ENCODE assay signal across 14 cellular contexts in the genomic region with DNA sequence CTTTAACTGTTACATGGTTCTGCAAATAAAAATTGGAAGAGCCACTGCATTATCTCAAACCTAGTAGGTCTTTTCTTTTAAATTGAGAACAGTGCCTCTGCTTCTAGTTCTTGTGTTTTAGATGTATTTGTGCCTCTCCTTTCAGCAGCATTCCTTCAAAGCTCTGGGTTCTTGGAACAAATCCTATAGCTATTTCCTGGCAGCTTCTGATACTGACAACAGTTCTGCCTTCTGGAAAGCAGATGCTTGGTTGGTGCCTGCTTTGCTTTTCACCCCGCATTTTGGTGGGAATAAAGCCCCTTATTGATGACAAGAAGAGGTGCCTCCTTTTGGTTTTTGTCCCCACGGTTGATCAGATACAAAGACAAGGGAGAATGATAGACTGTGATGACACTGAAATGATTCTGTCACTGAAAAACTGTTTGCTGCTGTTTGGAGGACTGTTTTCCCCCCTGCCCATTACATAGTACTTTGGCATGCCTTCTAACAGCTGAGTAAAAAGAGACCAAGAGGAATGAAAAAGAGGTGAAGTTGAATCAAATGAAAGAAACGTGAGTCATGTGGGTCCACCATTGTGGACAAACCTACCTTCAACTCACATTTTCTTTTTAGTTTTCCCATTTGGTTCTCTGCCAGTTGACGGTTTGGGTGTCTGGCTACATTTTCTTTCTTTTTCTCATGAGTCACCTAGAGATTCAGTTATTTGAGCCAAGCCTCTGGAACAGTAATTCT. TPM values are rescaled to one million over a fixed set of nuclear protein-coding genes. Genes with fewer than 3 reads are reported as not detected.
DNase-seq lines count a peak whose midpoint lies in the region; ATAC-seq and TF ChIP-seq lines count a peak whose summit lies in the region.
"Had no signal": no experiment of that assay in that cellular context is flagged by ENCODE, and none has a peak within 500 bp of the region (broad histone marks: within the 10 kb centered on the region; RNA-seq: fewer than 3 reads in every experiment).

No MANE protein-coding gene starts in this region.

- peaks cover 10% of the 10 kb centered on the region in 2 experiments; a peak in 3 of 4 replicates for H3K4me1 ChIP-seq in SK-N-SH (ENCODE audit: control insufficient read depth in 1 of 2, insufficient read depth in 2 of 2, low read depth in 1 of 2, low read length in 1 of 2)

- WGBS in SK-N-SH (ENCODE audit: low lambda C conversion rate): 43% methylated on average over 4 of the region's 4 CpGs

- H3K79me2 ChIP-seq in SK-N-SH (ENCODE audit: insufficient read depth): peaks cover 19% of the 10 kb centered on the region; the same call in 1 of the 2 replicates

- no peak overlapping the region for H2AFZ ChIP-seq in SK-N-SH (ENCODE audit: low read depth)

- H3F3A ChIP-seq in SK-N-SH (replicated peaks; ENCODE audit: insufficient read depth): peaks cover 33% of the 10 kb centered on the region

- POLR2A ChIA-PET in SK-N-SH (lab: Yijun Ruan, JAX): no interaction called here

- CTCF ChIA-PET in SK-N-SH (lab: Yijun Ruan, JAX): interaction anchor here (0.8 kb wide), 1 partner anchor 492 kb away, joined by 3 read pairs; no protein-coding TSS in a partner anchor

- H3K27ac ChIP-seq in SK-N-SH (ENCODE audit: low read depth in 2 of 2, low read length in 1 of 2): peak overlapping the region; percentile 81 to 87

- H3K36me3 ChIP-seq in SK-N-SH (replicated peaks in 1 of 2; ENCODE audit: control insufficient read depth in 1 of 2, insufficient read depth in 2 of 2, low read length in 1 of 2): peaks cover 33 to 38% of the 10 kb centered on the region in 2 experiments

- TF ChIP-seq RAD21 in SK-N-SH (IDR thresholded peaks at IDR 0.05; ENCODE audit: low read length): no peak

- no peaks in the 10 kb centered on the region for H3K27me3 ChIP-seq in SK-N-SH (ENCODE audit: insufficient read depth)

- peak overlapping the region; percentile 4; the same call in 1 of the 2 replicates for H3K9ac ChIP-seq in SK-N-SH

- no peak for TF ChIP-seq CTCF in SK-N-SH (IDR thresholded peaks at IDR 0.05)

- no peaks in the 10 kb centered on the region for H3K9me3 ChIP-seq in SK-N-SH

- intact Hi-C loops in cardiac septum (cut with DNase I): no loop called here

- no peaks in the 10 kb centered on the region for H3K9me2 ChIP-seq in SK-N-SH

- no peak for ATAC-seq in HG02763 (IDR thresholded peaks at IDR 0.05; ENCODE audit: unreplicated experiment)
- no peak for ATAC-seq in HG02759 (IDR thresholded peaks at IDR 0.05; ENCODE audit: unreplicated experiment)
- ATAC-seq: activated CD8-positive, alpha-beta T cell treated with anti-CD3 and anti-CD28 coated beads for 36 hours; left colon; natural killer cell treated with Interleukin-12 subunit alpha and Interleukin-12 subunit beta and Interleukin-15 and Interleukin-18, amount 100 ng/mL, for 72 hours had no signal

- H4K20me1 ChIP-seq in SK-N-SH (ENCODE audit: insufficient read depth): no peaks in the 10 kb centered on the region

- DNase-seq in GM04503 (ENCODE audit: low read depth) (peak; percentile 47), SK-N-SH (no peak), fibroblast of gingiva (ENCODE audit: low read depth) (peak; percentile 56), skeletal muscle cell (ENCODE audit: low read depth) (peak; percentile 36), cardiac septum (ENCODE audit: low spot score) (no peak), SK-N-DZ (ENCODE audit: low spot score) (no peak)
- DNase-seq: activated CD8-positive, alpha-beta T cell treated with anti-CD3 and anti-CD28 coated beads for 36 hours; left colon; NCI-H2227 treated with DMSO at 0.1 percent for 48 hours; OCI-M1 had no signal

- H3K4me2 ChIP-seq in SK-N-SH: peak overlapping the region; percentile 59
- H3K4me2 ChIP-seq: smooth muscle cell had no signal

- 0 out of 4 replicates have a peak, but pooled peaks of 1 of the 2 experiments have one; percentile 55 for TF ChIP-seq EP300 in SK-N-SH (IDR thresholded peaks at IDR 0.05; ENCODE audit: borderline replicate concordance in 1 of 2, low read depth in 1 of 2, low read length in 1 of 2)

- no peak overlapping the region for H3K4me3 ChIP-seq in SK-N-SH (ENCODE audit: low read depth in 2 of 2, low read length in 1 of 2)
- H3K4me3 ChIP-seq in skeletal muscle cell (ENCODE audit: low read depth, low read length): no peak overlapping the region
- H3K4me3 ChIP-seq: smooth muscle cell had no signal

TF ChIP-seq in SK-N-SH, 30 proteins besides CTCF, POLR2A, EP300 and RAD21:
- TF ChIP-seq FOSL2 (IDR thresholded peaks at IDR 0.05; ENCODE audit: borderline replicate concordance, low read depth) (peak; percentile 81), POLR2AphosphoS5 (IDR thresholded peaks at IDR 0.05; ENCODE audit: low read depth, low read length) (no peak), NRF1 (IDR thresholded peaks at IDR 0.05; ENCODE audit: low read depth, low read length) (no peak), TCF12 (IDR thresholded peaks at IDR 0.05) (peak; percentile 65), JUND (IDR thresholded peaks at IDR 0.05) (peak; percentile 78), RCOR1 (IDR thresholded peaks at IDR 0.05; ENCODE audit: low read length) (no peak), YY1 (IDR thresholded peaks at IDR 0.05; ENCODE audit: low read depth) (peak; percentile 68; the same call in 1 of the 2 replicates), FOXM1 (IDR thresholded peaks at IDR 0.05; ENCODE audit: low read depth) (peak; percentile 60; the same call in 1 of the 2 replicates), TEAD4 (IDR thresholded peaks at IDR 0.05; ENCODE audit: borderline replicate concordance, insufficient read depth) (0 out of 2 replicates have a peak, but pooled peaks have one; percentile 55), NFIC (IDR thresholded peaks at IDR 0.05; ENCODE audit: borderline replicate concordance) (peak; percentile 89)
- TF ChIP-seq, protein P1, sequence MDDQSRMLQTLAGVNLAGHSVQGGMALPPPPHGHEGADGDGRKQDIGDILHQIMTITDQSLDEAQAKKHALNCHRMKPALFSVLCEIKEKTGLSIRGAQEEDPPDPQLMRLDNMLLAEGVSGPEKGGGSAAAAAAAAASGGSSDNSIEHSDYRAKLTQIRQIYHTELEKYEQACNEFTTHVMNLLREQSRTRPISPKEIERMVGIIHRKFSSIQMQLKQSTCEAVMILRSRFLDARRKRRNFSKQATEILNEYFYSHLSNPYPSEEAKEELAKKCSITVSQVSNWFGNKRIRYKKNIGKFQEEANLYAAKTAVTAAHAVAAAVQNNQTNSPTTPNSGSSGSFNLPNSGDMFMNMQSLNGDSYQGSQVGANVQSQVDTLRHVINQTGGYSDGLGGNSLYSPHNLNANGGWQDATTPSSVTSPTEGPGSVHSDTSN (IDR thresholded peaks at IDR 0.05): peak; percentile 18; the same call in 1 of the 2 replicates
- TF ChIP-seq, protein P2, sequence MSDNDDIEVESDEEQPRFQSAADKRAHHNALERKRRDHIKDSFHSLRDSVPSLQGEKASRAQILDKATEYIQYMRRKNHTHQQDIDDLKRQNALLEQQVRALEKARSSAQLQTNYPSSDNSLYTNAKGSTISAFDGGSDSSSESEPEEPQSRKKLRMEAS (IDR thresholded peaks at IDR 0.05; ENCODE audit: low read depth): 0 out of 2 replicates have a peak, but pooled peaks have one; percentile 53
- TF ChIP-seq, protein P3, sequence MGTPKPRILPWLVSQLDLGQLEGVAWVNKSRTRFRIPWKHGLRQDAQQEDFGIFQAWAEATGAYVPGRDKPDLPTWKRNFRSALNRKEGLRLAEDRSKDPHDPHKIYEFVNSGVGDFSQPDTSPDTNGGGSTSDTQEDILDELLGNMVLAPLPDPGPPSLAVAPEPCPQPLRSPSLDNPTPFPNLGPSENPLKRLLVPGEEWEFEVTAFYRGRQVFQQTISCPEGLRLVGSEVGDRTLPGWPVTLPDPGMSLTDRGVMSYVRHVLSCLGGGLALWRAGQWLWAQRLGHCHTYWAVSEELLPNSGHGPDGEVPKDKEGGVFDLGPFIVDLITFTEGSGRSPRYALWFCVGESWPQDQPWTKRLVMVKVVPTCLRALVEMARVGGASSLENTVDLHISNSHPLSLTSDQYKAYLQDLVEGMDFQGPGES (IDR thresholded peaks at IDR 0.05; ENCODE audit: low read depth, low read length): no peak
TF ChIP-seq in SK-N-SH: peak in this region for 9.

RNA-seq across cellular contexts. Expression of a gene that starts 5.6 kb away (rescaled TPM):
- polyA plus RNA-seq in SK-N-SH (2012; rRNA removed): 6.7 and 8.6 TPM in 2 replicates
- 8.0 and 8.9 TPM in 2 replicates for polyA plus RNA-seq in SK-N-SH (2012; cell fraction: cytosol; rRNA removed)
- polyA plus RNA-seq in SK-N-SH (2012; cell fraction: nucleus; rRNA removed): 7.1 and 13.0 TPM in 2 replicates
- 17.3 TPM for total RNA-seq in cardiac septum
- 10.3 and 20.1 TPM in 2 replicates for polyA plus RNA-seq in SK-N-DZ (2014; cell fraction: cytosol; rRNA removed)
- 23.9 and 25.8 TPM in 2 replicates for polyA plus RNA-seq in SK-N-DZ (2014; cell fraction: nucleus; rRNA removed)

RNA-seq across cellular contexts. Expression of a gene that starts 5.7 kb away (rescaled TPM):
- 37.5 and 48.2 TPM in 2 replicates for polyA plus RNA-seq in SK-N-SH (2012; rRNA removed)
- 39.8 and 47.0 TPM in 2 replicates for polyA plus RNA-seq in SK-N-SH (2012; cell fraction: cytosol; rRNA removed)
- polyA plus RNA-seq in SK-N-SH (2012; cell fraction: nucleus; rRNA removed): 38.6 and 42.4 TPM in 2 replicates
- 60.4 TPM for total RNA-seq in cardiac septum
- 137 and 146 TPM in 2 replicates for polyA plus RNA-seq in SK-N-DZ (2014; cell fraction: cytosol; rRNA removed)
- 58.5 and 66.6 TPM in 2 replicates for polyA plus RNA-seq in SK-N-DZ (2014; cell fraction: nucleus; rRNA removed)

Comparison
In these comparisons a context has a peak if more than half of its experiments do, and no peak if none do; other contexts are left out.
1. DNase-seq: peak in GM04503 (single experiment), fibroblast of gingiva (single experiment) and skeletal muscle cell (single experiment); none in SK-N-SH (single experiment), cardiac septum (single experiment) and SK-N-DZ (single experiment).